ENCODE assay signal across 11 cellular contexts in the genomic region with DNA sequence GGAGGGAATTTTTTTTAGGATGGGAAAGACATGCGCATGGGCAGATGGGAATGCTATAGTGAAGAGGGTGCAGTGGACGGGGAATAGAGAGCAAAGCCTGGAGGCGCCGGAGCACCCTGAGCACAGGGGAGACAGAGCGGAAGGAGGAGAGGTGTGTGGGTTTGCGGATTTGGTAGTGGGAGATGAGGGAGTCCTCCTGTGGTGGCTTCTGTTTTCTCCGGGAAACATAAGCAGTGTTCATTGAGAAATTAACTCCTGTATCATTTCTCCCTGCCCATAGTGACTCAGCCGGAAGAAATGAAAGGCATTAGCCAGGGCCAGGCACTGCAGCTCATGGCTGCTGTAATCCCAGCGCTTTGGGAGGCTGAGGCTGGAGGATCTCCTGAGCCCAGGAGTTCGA. TPM values are rescaled to one million over a fixed set of nuclear protein-coding genes. Genes with fewer than 3 reads are reported as not detected.
DNase-seq lines count a peak whose midpoint lies in the region; ATAC-seq, FAIRE-seq and TF ChIP-seq lines count a peak whose summit lies in the region.
"Had no signal": no experiment of that assay in that cellular context is flagged by ENCODE, and none has a peak within 500 bp of the region (broad histone marks: within the 10 kb centered on the region; RNA-seq: fewer than 3 reads in every experiment).

No MANE protein-coding gene starts in this region.

- no peaks in the 10 kb centered on the region; the same call in 2 of the 3 replicates for H3K9me3 Mint-ChIP-seq in GM23338

- no peak; the same call in 2 of the 3 replicates for ATAC-seq in GM23338
- ATAC-seq in HG03196 (IDR thresholded peaks at IDR 0.05; ENCODE audit: unreplicated experiment): no peak
- ATAC-seq in GM19467 (IDR thresholded peaks at IDR 0.05; ENCODE audit: unreplicated experiment): no peak

- H3K27ac ChIP-seq in GM23338 (ENCODE audit: low read depth) (no peak overlapping the region), epithelial cell of prostate (peak overlapping the region; percentile 22)
- H3K27ac ChIP-seq: SJSA1 had no signal

- peaks cover 36% of the 10 kb centered on the region for H3K4me1 Mint-ChIP-seq in GM23338

- H3K27ac Mint-ChIP-seq in GM23338: no peak overlapping the region

- no peak overlapping the region for H3K4me3 Mint-ChIP-seq in GM23338

- no peaks in the 10 kb centered on the region for H4K20me1 ChIP-seq in GM23338 (replicated peaks; ENCODE audit: insufficient read depth)

- peaks cover 14% of the 10 kb centered on the region for H3K27me3 Mint-ChIP-seq in GM23338 (ENCODE audit: insufficient read depth, low read depth, poor library complexity)

- no peaks in the 10 kb centered on the region for H3K79me2 ChIP-seq in GM23338 (replicated peaks; ENCODE audit: insufficient read depth)

- H3K4me1 ChIP-seq in GM23338 (ENCODE audit: insufficient read depth): peaks cover 14% of the 10 kb centered on the region

- H3K9me2 ChIP-seq in GM23338 (ENCODE audit: insufficient read depth): no peaks in the 10 kb centered on the region

- H3K4me3 ChIP-seq in GM23338: no peak overlapping the region
- H3K4me3 ChIP-seq: SJSA1 had no signal

- H3K36me3 ChIP-seq in GM23338 (ENCODE audit: insufficient read depth): no peaks in the 10 kb centered on the region
- H3K36me3 ChIP-seq: SJSA1 had no signal

- no peak for DNase-seq in GM23338 (ENCODE audit: low spot score)
- peak; percentile 44 for DNase-seq in RCC 7860 (ENCODE audit: low spot score)
- no peak for DNase-seq in epithelial cell of prostate (ENCODE audit: low read depth, low spot score)
- peak; percentile 52 for DNase-seq in renal cortical epithelial cell (ENCODE audit: low read depth)
- DNase-seq in NCI-H2081 (lab: John Stamatoyannopoulos, UW): no peak
- DNase-seq: effector CD4-positive, alpha-beta T cell; NCI-H1436; NCI-H526 treated with DMSO at 0.1 percent for 48 hours had no signal

- peak overlapping the region; percentile 43; the same call in 1 of the 2 replicates for H2AFZ ChIP-seq in GM23338

- H3K36me3 Mint-ChIP-seq in GM23338 (ENCODE audit: low read depth): peaks cover 4% of the 10 kb centered on the region; the same call in 1 of the 3 replicates

- no peak for TF ChIP-seq CTCF in GM23338 (conservative IDR thresholded peaks at IDR 0.05; ENCODE audit: low read depth in 2 of 2)

- 0 out of 2 replicates have a peak, but pooled peaks cover 3% of the 10 kb centered on the region for H3F3A ChIP-seq in GM23338 (replicated peaks; ENCODE audit: low read depth)

- H3K27me3 ChIP-seq in GM23338 (ENCODE audit: insufficient read depth): peaks cover 10% of the 10 kb centered on the region
- H3K27me3 ChIP-seq: SJSA1 had no signal

- peak; percentile 12 for FAIRE-seq in RCC 7860 (lab: Jason Lieb, UNC)

- H3K4me2 ChIP-seq in GM23338: no peak overlapping the region

TF ChIP-seq in GM23338, 12 proteins besides CTCF, POLR2A, EP300 and RAD21 (continues in another document):
- TF ChIP-seq EZH2 (IDR thresholded peaks at IDR 0.05; ENCODE audit: low read depth, unreplicated experiment): no peak
- no peak for TF ChIP-seq ZNF462 (CRISPR knock-in tag; IDR thresholded peaks at IDR 0.05)
- no peak for TF ChIP-seq POLR2AphosphoS5 (IDR thresholded peaks at IDR 0.05; ENCODE audit: low read depth)
- TF ChIP-seq, protein P1, sequence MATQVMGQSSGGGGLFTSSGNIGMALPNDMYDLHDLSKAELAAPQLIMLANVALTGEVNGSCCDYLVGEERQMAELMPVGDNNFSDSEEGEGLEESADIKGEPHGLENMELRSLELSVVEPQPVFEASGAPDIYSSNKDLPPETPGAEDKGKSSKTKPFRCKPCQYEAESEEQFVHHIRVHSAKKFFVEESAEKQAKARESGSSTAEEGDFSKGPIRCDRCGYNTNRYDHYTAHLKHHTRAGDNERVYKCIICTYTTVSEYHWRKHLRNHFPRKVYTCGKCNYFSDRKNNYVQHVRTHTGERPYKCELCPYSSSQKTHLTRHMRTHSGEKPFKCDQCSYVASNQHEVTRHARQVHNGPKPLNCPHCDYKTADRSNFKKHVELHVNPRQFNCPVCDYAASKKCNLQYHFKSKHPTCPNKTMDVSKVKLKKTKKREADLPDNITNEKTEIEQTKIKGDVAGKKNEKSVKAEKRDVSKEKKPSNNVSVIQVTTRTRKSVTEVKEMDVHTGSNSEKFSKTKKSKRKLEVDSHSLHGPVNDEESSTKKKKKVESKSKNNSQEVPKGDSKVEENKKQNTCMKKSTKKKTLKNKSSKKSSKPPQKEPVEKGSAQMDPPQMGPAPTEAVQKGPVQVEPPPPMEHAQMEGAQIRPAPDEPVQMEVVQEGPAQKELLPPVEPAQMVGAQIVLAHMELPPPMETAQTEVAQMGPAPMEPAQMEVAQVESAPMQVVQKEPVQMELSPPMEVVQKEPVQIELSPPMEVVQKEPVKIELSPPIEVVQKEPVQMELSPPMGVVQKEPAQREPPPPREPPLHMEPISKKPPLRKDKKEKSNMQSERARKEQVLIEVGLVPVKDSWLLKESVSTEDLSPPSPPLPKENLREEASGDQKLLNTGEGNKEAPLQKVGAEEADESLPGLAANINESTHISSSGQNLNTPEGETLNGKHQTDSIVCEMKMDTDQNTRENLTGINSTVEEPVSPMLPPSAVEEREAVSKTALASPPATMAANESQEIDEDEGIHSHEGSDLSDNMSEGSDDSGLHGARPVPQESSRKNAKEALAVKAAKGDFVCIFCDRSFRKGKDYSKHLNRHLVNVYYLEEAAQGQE (IDR thresholded peaks at IDR 0.05; ENCODE audit: unreplicated experiment): no peak
- no peak for TF ChIP-seq EZH2phosphoT487 (IDR thresholded peaks at IDR 0.05; ENCODE audit: unreplicated experiment)
- TF ChIP-seq STAT1 (IDR thresholded peaks at IDR 0.05; ENCODE audit: unreplicated experiment): no peak
- no peak for TF ChIP-seq NANOG (IDR thresholded peaks at IDR 0.05; ENCODE audit: borderline replicate concordance)
- TF ChIP-seq ZNF331 (CRISPR knock-in tag; IDR thresholded peaks at IDR 0.05; ENCODE audit: low read depth): no peak
- TF ChIP-seq ZNF114 (CRISPR knock-in tag; IDR thresholded peaks at IDR 0.05): no peak

RNA-seq across cellular contexts. Expression of gene PTPRF, which starts 4.7 kb away (rescaled TPM):
- total RNA-seq in GM23338 (2014; rRNA removed; shearing (Covaris generic)): 154 and 173 TPM in 2 replicates
- polyA plus RNA-seq in GM23338 (2016; fragmentation: Nextera tagmentation; extraction: Ambion mirVana): 48.7 and 52.4 TPM in 2 replicates
- 128 and 259 TPM in 2 replicates for total RNA-seq in renal cortical epithelial cell

Comparison
In these comparisons a context has a peak if more than half of its experiments do, and no peak if none do; other contexts are left out.
1. DNase-seq: peak in RCC 7860 (single experiment) and renal cortical epithelial cell (single experiment); none in GM23338 (single experiment), epithelial cell of prostate (single experiment) and NCI-H2081 (0 of 2).